In genomic region chr22:46652081-46652929, GRCh38 we compare ENCODE assay signal across 1 cellular context.
TF ChIP-seq lines count a peak whose summit lies in the region.

No MANE protein-coding gene starts in this region.

TF ChIP-seq in GM23338, 12 proteins besides CTCF, POLR2A, EP300 and RAD21 (continued from another document):
- no peak for TF ChIP-seq ZNF462 (CRISPR knock-in tag; IDR thresholded peaks at IDR 0.05)
- no peak for TF ChIP-seq JUNB (IDR thresholded peaks at IDR 0.05; ENCODE audit: unreplicated experiment)
- TF ChIP-seq, protein P1, sequence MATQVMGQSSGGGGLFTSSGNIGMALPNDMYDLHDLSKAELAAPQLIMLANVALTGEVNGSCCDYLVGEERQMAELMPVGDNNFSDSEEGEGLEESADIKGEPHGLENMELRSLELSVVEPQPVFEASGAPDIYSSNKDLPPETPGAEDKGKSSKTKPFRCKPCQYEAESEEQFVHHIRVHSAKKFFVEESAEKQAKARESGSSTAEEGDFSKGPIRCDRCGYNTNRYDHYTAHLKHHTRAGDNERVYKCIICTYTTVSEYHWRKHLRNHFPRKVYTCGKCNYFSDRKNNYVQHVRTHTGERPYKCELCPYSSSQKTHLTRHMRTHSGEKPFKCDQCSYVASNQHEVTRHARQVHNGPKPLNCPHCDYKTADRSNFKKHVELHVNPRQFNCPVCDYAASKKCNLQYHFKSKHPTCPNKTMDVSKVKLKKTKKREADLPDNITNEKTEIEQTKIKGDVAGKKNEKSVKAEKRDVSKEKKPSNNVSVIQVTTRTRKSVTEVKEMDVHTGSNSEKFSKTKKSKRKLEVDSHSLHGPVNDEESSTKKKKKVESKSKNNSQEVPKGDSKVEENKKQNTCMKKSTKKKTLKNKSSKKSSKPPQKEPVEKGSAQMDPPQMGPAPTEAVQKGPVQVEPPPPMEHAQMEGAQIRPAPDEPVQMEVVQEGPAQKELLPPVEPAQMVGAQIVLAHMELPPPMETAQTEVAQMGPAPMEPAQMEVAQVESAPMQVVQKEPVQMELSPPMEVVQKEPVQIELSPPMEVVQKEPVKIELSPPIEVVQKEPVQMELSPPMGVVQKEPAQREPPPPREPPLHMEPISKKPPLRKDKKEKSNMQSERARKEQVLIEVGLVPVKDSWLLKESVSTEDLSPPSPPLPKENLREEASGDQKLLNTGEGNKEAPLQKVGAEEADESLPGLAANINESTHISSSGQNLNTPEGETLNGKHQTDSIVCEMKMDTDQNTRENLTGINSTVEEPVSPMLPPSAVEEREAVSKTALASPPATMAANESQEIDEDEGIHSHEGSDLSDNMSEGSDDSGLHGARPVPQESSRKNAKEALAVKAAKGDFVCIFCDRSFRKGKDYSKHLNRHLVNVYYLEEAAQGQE (IDR thresholded peaks at IDR 0.05; ENCODE audit: unreplicated experiment) = no peak
